ENCODE assay signal across 8 cellular contexts in the genomic region with DNA sequence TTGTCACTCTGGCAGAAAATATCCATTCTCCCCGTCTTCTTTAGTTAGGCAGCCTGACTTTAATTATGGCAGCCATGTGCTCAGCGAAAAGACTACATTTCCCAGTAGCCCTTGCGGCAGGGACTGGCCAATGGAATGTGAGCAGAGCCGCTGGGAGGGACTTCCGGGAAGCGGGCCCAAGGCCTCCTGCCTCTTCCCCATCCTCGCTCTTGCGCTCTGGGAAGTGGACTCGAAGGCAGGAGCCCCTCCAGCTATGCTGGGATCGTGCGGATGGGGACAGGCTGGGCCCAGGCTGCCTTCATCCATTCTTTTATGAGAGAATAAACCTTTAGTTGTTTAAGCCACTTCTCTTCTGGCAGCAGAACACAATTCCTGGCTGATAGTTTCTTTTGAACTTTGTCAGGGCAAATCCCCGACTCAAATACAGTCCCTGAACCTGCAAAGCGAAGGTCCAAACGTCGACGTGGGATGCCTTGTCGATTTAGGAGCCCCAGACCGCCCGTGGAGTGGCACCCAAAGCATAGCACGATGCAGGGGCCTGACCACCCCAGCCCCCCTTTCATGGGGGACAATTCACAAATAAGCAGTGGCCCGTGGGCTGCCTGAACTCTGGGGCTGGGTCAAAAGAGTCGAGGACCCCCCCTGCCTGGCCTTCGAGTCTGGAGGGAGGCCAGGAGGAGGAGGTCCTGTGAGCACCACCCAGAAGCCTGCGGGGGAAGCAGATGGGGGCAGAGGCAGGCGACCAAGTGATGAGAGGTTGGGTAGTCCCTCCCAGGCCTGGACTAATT. TPM values are rescaled to one million over a fixed set of nuclear protein-coding genes. Genes with fewer than 3 reads are reported as not detected.
DNase-seq lines count a peak whose midpoint lies in the region; ATAC-seq and TF ChIP-seq lines count a peak whose summit lies in the region.

No MANE protein-coding gene starts in this region.

- peaks cover 2% of the 10 kb centered on the region for H3K27me3 Mint-ChIP-seq in activated T-helper 1 cell treated with anti-CD3 and anti-CD28 coated beads, Interleukin-12 subunit alpha, Interleukin-12 subunit beta, Interleukin-2, Interleukin-4 antibody, amounts not matched to agents 30 ng/mL and 10 ng/mL and 1 ng/mL, durations not matched to agents 14 hours and 24 hours and 36 hours (ENCODE audit: insufficient read depth)

- ATAC-seq in GM21723 (IDR thresholded peaks at IDR 0.05; ENCODE audit: unreplicated experiment), result peak; percentile 87

- peaks cover 7% of the 10 kb centered on the region for H3K4me1 Mint-ChIP-seq in activated T-helper 1 cell treated with anti-CD3 and anti-CD28 coated beads, Interleukin-12 subunit alpha, Interleukin-12 subunit beta, Interleukin-2, Interleukin-4 antibody, amounts not matched to agents 30 ng/mL and 10 ng/mL and 1 ng/mL, durations not matched to agents 14 hours and 24 hours and 36 hours (ENCODE audit: low read depth)

- H3K9me3 Mint-ChIP-seq in activated T-helper 1 cell treated with anti-CD3 and anti-CD28 coated beads, Interleukin-12 subunit alpha, Interleukin-12 subunit beta, Interleukin-2, Interleukin-4 antibody, amounts not matched to agents 30 ng/mL and 10 ng/mL and 1 ng/mL, durations not matched to agents 14 hours and 24 hours and 36 hours, result no peaks in the 10 kb centered on the region

- no peaks in the 10 kb centered on the region for H3K36me3 Mint-ChIP-seq in activated T-helper 1 cell treated with anti-CD3 and anti-CD28 coated beads, Interleukin-12 subunit alpha, Interleukin-12 subunit beta, Interleukin-2, Interleukin-4 antibody, amounts not matched to agents 30 ng/mL and 10 ng/mL and 1 ng/mL, durations not matched to agents 14 hours and 24 hours and 36 hours (ENCODE audit: low read depth)

- no peak overlapping the region for H3K4me3 Mint-ChIP-seq in activated T-helper 1 cell treated with anti-CD3 and anti-CD28 coated beads, Interleukin-12 subunit alpha, Interleukin-12 subunit beta, Interleukin-2, Interleukin-4 antibody, amounts not matched to agents 30 ng/mL and 10 ng/mL and 1 ng/mL, durations not matched to agents 14 hours and 24 hours and 36 hours

- H3K4me3 ChIP-seq in fibroblast of pulmonary artery (replicated peaks; ENCODE audit: low read depth, low read length), result no peak overlapping the region

- intact Hi-C loops in activated T-helper 1 cell treated with anti-CD3 and anti-CD28 coated beads, Interleukin-12 subunit alpha, Interleukin-12 subunit beta, Interleukin-2, Interleukin-4 antibody, amounts not matched to agents 30 ng/mL and 10 ng/mL and 1 ng/mL, durations not matched to agents 14 hours and 24 hours and 36 hours (cut with micrococcal nuclease), result loop anchor here (1.0 to 2.0 kb wide), 3 partner anchors 8 to 1008 kb away; a partner anchor contains a TSS

- DNase-seq in DMS53 (lab: John Stamatoyannopoulos, UW), result peak; percentile 98
- peak; percentile 58 to 61 for DNase-seq in Kasumi-1 (lab: John Stamatoyannopoulos, UW)
- peak; percentile 86 for DNase-seq in RPMI7951 (ENCODE audit: low read depth)
- peak; percentile 80 for DNase-seq in activated T-helper 1 cell treated with anti-CD3 and anti-CD28 coated beads, Interleukin-12 subunit alpha, Interleukin-12 subunit beta, Interleukin-2, Interleukin-4 antibody, amounts not matched to agents 30 ng/mL and 10 ng/mL and 1 ng/mL, durations not matched to agents 14 hours and 24 hours and 36 hours (ENCODE audit: low spot score)
- DNase-seq in fibroblast of pulmonary artery (ENCODE audit: low read depth), result peak; percentile 89
- peak in 55 of 56 donors; percentile 32 to 92 (median 78) for DNase-seq in nucleus accumbens (lab: John Stamatoyannopoulos, UW)
- peak; percentile 97 for DNase-seq in superior temporal gyrus (ENCODE audit: extremely low spot score)

- no peak for TF ChIP-seq CTCF in fibroblast of pulmonary artery (IDR thresholded peaks at IDR 0.05; ENCODE audit: low read length, missing control alignments)

- peak overlapping the region; percentile 18 for H3K27ac Mint-ChIP-seq in activated T-helper 1 cell treated with anti-CD3 and anti-CD28 coated beads, Interleukin-12 subunit alpha, Interleukin-12 subunit beta, Interleukin-2, Interleukin-4 antibody, amounts not matched to agents 30 ng/mL and 10 ng/mL and 1 ng/mL, durations not matched to agents 14 hours and 24 hours and 36 hours

RNA-seq across cellular contexts. Expression of a gene that starts 15.6 kb away (rescaled TPM):
- total RNA-seq in RPMI7951 (2014; rRNA removed; shearing (Covaris generic)), result not detected in 2 replicates
- total RNA-seq in activated T-helper 1 cell treated with anti-CD3 and anti-CD28 coated beads, Interleukin-12 subunit alpha, Interleukin-12 subunit beta, Interleukin-2, Interleukin-4 antibody, amounts not matched to agents 30 ng/mL and 10 ng/mL and 1 ng/mL, durations not matched to agents 14 hours and 24 hours and 36 hours, result not detected in 2 replicates
